Comparison of ENCODE assay signal across 1 cellular context in the genomic region with DNA sequence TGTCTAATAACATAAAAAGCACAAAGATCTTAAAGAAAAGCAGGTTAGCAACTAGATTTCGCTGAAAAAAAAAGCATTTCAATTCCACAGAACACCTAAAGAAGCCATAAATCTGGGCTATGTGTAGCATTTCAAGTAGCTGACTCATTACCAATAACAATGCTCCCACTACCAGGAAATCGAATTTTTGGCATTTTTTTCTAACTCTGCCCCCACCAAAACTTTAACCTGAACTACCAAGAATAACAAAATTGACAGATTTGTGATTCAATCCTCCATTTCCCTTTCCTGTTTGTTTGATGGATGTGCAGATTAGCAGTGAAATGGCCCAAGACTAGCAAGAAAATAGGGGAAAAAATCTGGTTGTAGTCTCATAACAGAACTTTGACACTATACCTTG.
TF ChIP-seq lines count a peak whose summit lies in the region.

No MANE protein-coding gene starts in this region.

TF ChIP-seq in GM23338, 12 proteins besides CTCF, POLR2A, EP300 and RAD21:
- TF ChIP-seq NANOG (IDR thresholded peaks at IDR 0.05; ENCODE audit: borderline replicate concordance): peak; percentile 92
- TF ChIP-seq, protein P1, sequence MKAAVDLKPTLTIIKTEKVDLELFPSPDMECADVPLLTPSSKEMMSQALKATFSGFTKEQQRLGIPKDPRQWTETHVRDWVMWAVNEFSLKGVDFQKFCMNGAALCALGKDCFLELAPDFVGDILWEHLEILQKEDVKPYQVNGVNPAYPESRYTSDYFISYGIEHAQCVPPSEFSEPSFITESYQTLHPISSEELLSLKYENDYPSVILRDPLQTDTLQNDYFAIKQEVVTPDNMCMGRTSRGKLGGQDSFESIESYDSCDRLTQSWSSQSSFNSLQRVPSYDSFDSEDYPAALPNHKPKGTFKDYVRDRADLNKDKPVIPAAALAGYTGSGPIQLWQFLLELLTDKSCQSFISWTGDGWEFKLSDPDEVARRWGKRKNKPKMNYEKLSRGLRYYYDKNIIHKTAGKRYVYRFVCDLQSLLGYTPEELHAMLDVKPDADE (IDR thresholded peaks at IDR 0.05): 0 out of 2 replicates have a peak, but pooled peaks have one; percentile 34
- TF ChIP-seq ZNF114 (CRISPR knock-in tag; IDR thresholded peaks at IDR 0.05): no peak
- TF ChIP-seq STAT1 (IDR thresholded peaks at IDR 0.05; ENCODE audit: unreplicated experiment): no peak
